Comparison of ENCODE assay signal across 17 cellular contexts in the genomic region with DNA sequence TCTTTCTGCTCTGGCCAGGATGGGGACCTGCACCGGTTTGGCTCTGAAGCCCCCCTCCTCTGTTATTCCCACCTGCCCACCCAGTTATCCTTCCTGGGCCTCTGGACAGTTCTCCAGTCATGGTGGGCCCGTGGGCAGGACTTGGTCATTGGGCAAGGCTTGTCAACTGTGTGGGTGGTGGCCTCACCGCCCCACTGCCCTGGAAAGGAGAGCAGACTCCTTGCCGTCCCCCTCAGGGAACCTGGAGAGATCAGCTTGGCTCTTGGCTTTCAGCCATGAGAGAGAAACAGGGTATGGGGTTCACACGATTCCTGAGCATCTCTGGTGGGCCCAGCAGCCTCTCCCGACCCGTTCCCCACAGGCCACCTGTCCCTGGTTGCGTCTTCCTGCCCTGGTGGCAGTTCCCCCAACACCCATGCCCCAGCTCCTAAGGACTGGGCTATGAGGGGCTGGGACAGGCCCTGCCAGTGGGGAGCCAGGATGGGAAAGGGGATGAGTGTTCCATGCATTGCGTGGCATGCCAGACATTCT.
DNase-seq lines count a peak whose midpoint lies in the region; ATAC-seq and TF ChIP-seq lines count a peak whose summit lies in the region.
"Had no signal": no experiment of that assay in that cellular context is flagged by ENCODE, and none has a peak within 500 bp of the region (broad histone marks: within the 10 kb centered on the region; RNA-seq: fewer than 3 reads in every experiment).

No MANE protein-coding gene starts in this region.

- no peaks in the 10 kb centered on the region for H3K36me3 ChIP-seq in lower lobe of right lung
- H3K36me3 ChIP-seq: HAP-1 had no signal

- no peaks in the 10 kb centered on the region for H3K27me3 Mint-ChIP-seq in type B pancreatic cell
- H3K27me3 Mint-ChIP-seq: CD4-positive, alpha-beta T cell had no signal

- peak overlapping the region in 32 of 59 donors; percentile 0 to 82 (median 39) for H3K27ac ChIP-seq in dorsolateral prefrontal cortex
- H3K27ac ChIP-seq in lower lobe of right lung, result no peak overlapping the region
- no peak overlapping the region for H3K27ac ChIP-seq in coronary artery

- DNase-seq in cardiac septum (ENCODE audit: low spot score), result peak; percentile 71
- DNase-seq in left cardiac atrium, result no peak
- peak in 5 of 10 donors; percentile 16 to 35 (median 28) for DNase-seq in dorsolateral prefrontal cortex
- peak; percentile 23 for DNase-seq in lower lobe of right lung
- DNase-seq in type B pancreatic cell (ENCODE audit: extremely low spot score, unreplicated experiment), result peak; percentile 67
- DNase-seq in coronary artery (ENCODE audit: low spot score), result no peak
- DNase-seq in central memory CD4-positive, alpha-beta T cell, result no peak
- DNase-seq in AG08396 (ENCODE audit: low spot score), result no peak
- DNase-seq: activated CD8-positive, alpha-beta memory T cell treated with anti-CD3 and anti-CD28 coated beads, Interleukin-2, amount 50 U/mL, for 4 hours; CD4-positive, alpha-beta T cell; DMS153; immature natural killer cell; KG1; NCI-H146; RPMI8226; T-helper 9 cell had no signal

- H3K4me3 Mint-ChIP-seq in type B pancreatic cell, result no peak overlapping the region
- H3K4me3 Mint-ChIP-seq: CD4-positive, alpha-beta T cell; immature natural killer cell had no signal

- no peak for TF ChIP-seq CTCF in dorsolateral prefrontal cortex (IDR thresholded peaks at IDR 0.05 in 54 of 56, conservative IDR thresholded peaks at IDR 0.05 in 2 of 56; ENCODE audit: low read depth in 1 of 56, partially characterized antibody in 56 of 56)
- no peak for TF ChIP-seq CTCF in lower lobe of right lung (IDR thresholded peaks at IDR 0.05)
- no peak for TF ChIP-seq CTCF in type B pancreatic cell (conservative IDR thresholded peaks at IDR 0.05)
- TF ChIP-seq CTCF in coronary artery (IDR thresholded peaks at IDR 0.05), result no peak

- H3K27me3 ChIP-seq in dorsolateral prefrontal cortex (no peaks in the 10 kb centered on the region), lower lobe of right lung (ENCODE audit: low read depth) (no peaks in the 10 kb centered on the region)

- H3K4me1 Mint-ChIP-seq in type B pancreatic cell (ENCODE audit: unreplicated experiment), result peaks cover 29% of the 10 kb centered on the region
- H3K4me1 Mint-ChIP-seq: immature natural killer cell had no signal

- H3K9me3 ChIP-seq in lower lobe of right lung, result no peaks in the 10 kb centered on the region
- H3K9me3 ChIP-seq: HAP-1 had no signal

- no peaks in the 10 kb centered on the region for H3K36me3 Mint-ChIP-seq in type B pancreatic cell
- H3K36me3 Mint-ChIP-seq: immature natural killer cell had no signal

- no peak overlapping the region for H3K27ac Mint-ChIP-seq in type B pancreatic cell
- H3K27ac Mint-ChIP-seq: CD4-positive, alpha-beta T cell; immature natural killer cell had no signal

- intact Hi-C loops in cardiac septum (cut with DNase I) (no loop called here), left cardiac atrium (cut with DNase I) (loop anchor here (10.0 kb wide), 2 partner anchors 71 to 101 kb away; no protein-coding TSS in a partner anchor), dorsolateral prefrontal cortex (cut with DNase I) (loop anchor here in 1 of 2 donors (5.0 kb wide), 2 partner anchors 44 to 74 kb away; no protein-coding TSS in a partner anchor), lower lobe of right lung (cut with DNase I) (no loop called here)

- ATAC-seq in left cardiac atrium, result no peak
- no peak for ATAC-seq in lower lobe of right lung

- H3K9me3 Mint-ChIP-seq in type B pancreatic cell, result no peaks in the 10 kb centered on the region
- H3K9me3 Mint-ChIP-seq: CD4-positive, alpha-beta T cell; immature natural killer cell had no signal

- no peaks in the 10 kb centered on the region for H3K4me1 ChIP-seq in lower lobe of right lung
- H3K4me1 ChIP-seq: HAP-1 had no signal

- H3K4me3 ChIP-seq in dorsolateral prefrontal cortex, result no peak overlapping the region
- H3K4me3 ChIP-seq in lower lobe of right lung, result no peak overlapping the region
- no peak overlapping the region for H3K4me3 ChIP-seq in coronary artery
- H3K4me3 ChIP-seq: HAP-1 had no signal

Comparison
In these comparisons a context has a peak if more than half of its experiments do, and no peak if none do; other contexts are left out.
1. DNase-seq: peak in cardiac septum (single experiment), lower lobe of right lung (single experiment) and type B pancreatic cell (single experiment); none in left cardiac atrium (single experiment), coronary artery (single experiment), central memory CD4-positive, alpha-beta T cell (single experiment) and AG08396 (single experiment).
2. intact Hi-C loops: an anchor here in left cardiac atrium (10.0 kb wide); none called in cardiac septum and lower lobe of right lung.
3. H3K27ac ChIP-seq: peak in dorsolateral prefrontal cortex (32 of 59); none in lower lobe of right lung (single experiment) and coronary artery (0 of 2).